In the genomic region with DNA sequence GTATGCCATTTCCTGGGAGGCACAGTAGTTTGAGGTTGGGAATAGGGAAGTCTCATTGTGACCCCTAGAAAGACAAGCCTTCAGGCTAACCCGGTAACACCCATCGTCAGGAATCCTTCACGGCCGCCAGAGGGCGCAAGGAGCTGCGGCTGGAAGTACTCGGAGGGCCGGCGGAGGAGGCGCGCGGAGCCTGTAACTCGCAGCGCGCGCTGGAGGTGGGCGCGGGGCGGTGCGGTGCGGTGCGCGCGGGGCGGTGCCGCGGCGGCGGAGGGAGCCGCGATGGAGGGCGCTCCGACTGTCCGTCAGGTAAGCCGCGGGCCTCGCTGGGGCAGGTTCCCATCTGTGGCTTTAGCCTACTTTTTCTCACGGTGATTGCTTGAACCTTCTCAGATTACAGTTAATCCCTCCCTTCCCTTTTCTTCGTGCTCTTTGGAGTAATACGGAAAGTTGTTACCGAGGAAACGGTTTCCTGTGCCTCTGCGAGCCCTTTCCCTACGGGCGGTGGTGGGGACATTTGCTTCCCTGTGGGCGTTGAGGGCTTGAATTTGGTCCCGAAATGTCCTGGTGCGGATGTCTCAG, we compare ENCODE assay signal across 8 cellular contexts. TPM values are rescaled to one million over a fixed set of nuclear protein-coding genes. Genes with fewer than 3 reads are reported as not detected.
DNase-seq lines count a peak whose midpoint lies in the region; ATAC-seq and TF ChIP-seq lines count a peak whose summit lies in the region.

A gene (plus strand): TSS at position 158 of the 579 bp plus-strand sequence. CDS start 122 bp downstream, at position 280.

- ATAC-seq in GM21723 (IDR thresholded peaks at IDR 0.05; ENCODE audit: unreplicated experiment), result peak; percentile 94

- no peaks in the 10 kb centered on the region for H3K9me3 ChIP-seq in esophagus muscularis mucosa
- H3K9me3 ChIP-seq in muscle layer of colon (ENCODE audit: low read length), result no peaks in the 10 kb centered on the region

- intact Hi-C loops in esophagus muscularis mucosa (cut with DNase I), result loop anchor here (5.0 to 10.0 kb wide), 2 partner anchors 74 to 104 kb away; no protein-coding TSS in a partner anchor

- H3K9ac ChIP-seq in muscle layer of colon (ENCODE audit: low read length), result no peak within 1 kb of the TSS

- H3K36me3 ChIP-seq in esophagus muscularis mucosa (no peaks in the 10 kb centered on the region), muscle layer of colon (ENCODE audit: insufficient read depth, low read length) (no peaks in the 10 kb centered on the region)

- H3K4me1 ChIP-seq in esophagus muscularis mucosa (peaks cover 0 to 13% (median 9%) of the 10 kb centered on the region in 4 donors), muscle layer of colon (ENCODE audit: insufficient read depth, low read length) (no peaks in the 10 kb centered on the region)

- TF ChIP-seq POLR2A in esophagus muscularis mucosa (IDR thresholded peaks at IDR 0.05; ENCODE audit: low read depth), result no peak

- H3K27me3 ChIP-seq in esophagus muscularis mucosa (no peaks in the 10 kb centered on the region), muscle layer of colon (ENCODE audit: control insufficient read depth in 1 of 2, insufficient read depth in 2 of 2, low read length in 2 of 2) (no peaks in the 10 kb centered on the region)

- DNase-seq in DMS153 treated with DMSO at 0.1 percent for 48 hours (lab: John Stamatoyannopoulos, UW; ENCODE audit: unreplicated experiment) (peak; percentile 85), OCI-M1 (lab: John Stamatoyannopoulos, UW) (peak; percentile 88), esophagus muscularis mucosa (ENCODE audit: extremely low spot score) (peak; percentile 93)
- peak; percentile 75 for DNase-seq in Jurkat, Clone E6-1 (ENCODE audit: low read depth, low spot score)
- peak; percentile 84 for DNase-seq in activated T-cell treated with anti-CD3 and anti-CD28 coated beads, Interleukin-2, amount 50 U/mL, for 1 hour
- peak; percentile 71 for DNase-seq in stimulated activated CD8-positive, alpha-beta memory T cell treated with anti-CD3 and anti-CD28 coated beads, Interleukin-7, amount 100 ng/mL, for 1 hour (ENCODE audit: low read depth in 2 of 2)

- no peak for TF ChIP-seq EP300 in esophagus muscularis mucosa (IDR thresholded peaks at IDR 0.05)

- peak within 1 kb of the TSS; percentile 70 for H3K4me3 ChIP-seq in Jurkat, Clone E6-1 (ENCODE audit: low read length)
- H3K4me3 ChIP-seq in esophagus muscularis mucosa, result peak within 1 kb of the TSS; percentile 55 to 70 (median 59)
- peak within 1 kb of the TSS; percentile 36 to 58 for H3K4me3 ChIP-seq in muscle layer of colon (ENCODE audit: low read depth in 1 of 2, low read length in 2 of 2)

- under 1% methylated on average over 11 of the region's 48 CpGs for WGBS in esophagus muscularis mucosa

- H3K27ac ChIP-seq in esophagus muscularis mucosa (replicated peaks in 1 of 4) (peak within 1 kb of the TSS; percentile 33 to 60 (median 50)), muscle layer of colon (ENCODE audit: low read depth, low read length) (no peak within 1 kb of the TSS)

- peak; percentile 83 to 85 (median 83) for TF ChIP-seq CTCF in esophagus muscularis mucosa (IDR thresholded peaks at IDR 0.05)

RNA-seq across cellular contexts. Expression of the gene that starts here (rescaled TPM):
- polyA plus RNA-seq in Jurkat, Clone E6-1 (2012; ENCODE audit: insufficient read depth, insufficient read length), result 6.2 TPM
- total RNA-seq in esophagus muscularis mucosa, result 1 to 10 TPM in 2 of 4 donors, under 1 TPM in 1, not detected in 1; 0.33 to 2.7 (median 1.0) TPM
